7 cellular contexts compared by ENCODE assay signal in genomic region chr5:107717816-107718215, GRCh38.
"Had no signal": no experiment of that assay in that cellular context is flagged by ENCODE, and none has a peak within 500 bp of the region (broad histone marks: within the 10 kb centered on the region; RNA-seq: fewer than 3 reads in every experiment).

No MANE protein-coding gene starts in this region.

- H3K4me3 ChIP-seq: GM12878 had no signal

- DNase-seq: GDM1, GF-D8 had no signal

- ATAC-seq: GM12878 had no signal

- FAIRE-seq: GM12878, GM12891, GM12892, GM18507, GM19239 had no signal
